8 cellular contexts compared by ENCODE assay signal in genomic region chr7:73005693-73006447, GRCh38. TPM values are rescaled to one million over a fixed set of nuclear protein-coding genes. Genes with fewer than 3 reads are reported as not detected.
DNase-seq lines count a peak whose midpoint lies in the region; TF ChIP-seq lines count a peak whose summit lies in the region.
"Not testable (repeated sequence)": the region's sequence is repeated elsewhere in the genome, so short reads cannot be mapped to it uniquely, and the experiment has no call there.

No MANE protein-coding gene starts in this region.

- not testable (repeated sequence) for H3K27me3 ChIP-seq in iPS-15b (ENCODE audit: control insufficient read depth, insufficient read depth, low read length)

- H3K36me3 ChIP-seq in iPS-15b (ENCODE audit: control insufficient read depth, insufficient read depth, low read length), result not testable (repeated sequence)

- H3K4me3 ChIP-seq in GM12865 (ENCODE audit: low read depth, low read length) (peak overlapping the region; percentile 60), cardiac fibroblast (replicated peaks in 1 of 2; ENCODE audit: low read depth in 2 of 2, low read length in 2 of 2) (peak overlapping the region; percentile 62 to 63), iPS-15b (ENCODE audit: low read depth, low read length) (peak overlapping the region; percentile 49)

- not testable (repeated sequence) for H3K9ac ChIP-seq in iPS-15b (ENCODE audit: low read depth, low read length)

- not testable (repeated sequence) for H3K9me3 ChIP-seq in iPS-15b (ENCODE audit: control insufficient read depth, insufficient read depth, low read length)

- TF ChIP-seq CTCF in GM12865 (IDR thresholded peaks at IDR 0.05; ENCODE audit: insufficient read depth, low read depth, low read length, missing control alignments); cardiac fibroblast (IDR thresholded peaks at IDR 0.05; ENCODE audit: low read depth, low read length): not testable (repeated sequence)

- in situ Hi-C loops in KBM-7 (cut with MboI; ENCODE audit: low pct_unique_long_range_greater_than_20kb, low sequenced_read_pairs), result not testable (repeated sequence)

- DNase-seq in GM12865 (ENCODE audit: low read depth) (peak; percentile 93), HCEC 1CT (peak; percentile 65), KBM-7 (peak; percentile 98), cardiac fibroblast (ENCODE audit: low read depth in 2 of 2) (peak; percentile 85 to 89), pulmonary artery endothelial cell (ENCODE audit: low read depth, low spot score) (peak; percentile 44)
- peak; percentile 79 for DNase-seq in activated CD4-positive, alpha-beta T cell treated with anti-CD3 and anti-CD28 coated beads, Interleukin-2, amount 50 U/mL, for 1 hour
- DNase-seq in substantia nigra (lab: John Stamatoyannopoulos, UW), result not testable (repeated sequence)

- peak overlapping the region; percentile 45 for H3K27ac ChIP-seq in substantia nigra (ENCODE audit: low read depth, low read length, poor library complexity, severe bottlenecking)

- not testable (repeated sequence) for H3K4me1 ChIP-seq in iPS-15b (ENCODE audit: control insufficient read depth, insufficient read depth, low read length)

RNA-seq across cellular contexts. Expression of gene SPDYE8, which starts 23.7 kb away (rescaled TPM):
- total RNA-seq in pulmonary artery endothelial cell, result not detected in 2 replicates

RNA-seq across cellular contexts. Expression of gene TRIM74, which starts 36.6 kb away (rescaled TPM):
- total RNA-seq in pulmonary artery endothelial cell, result not detected in 2 replicates

RNA-seq across cellular contexts. Expression of gene SPDYE11, which starts 51.8 kb away (rescaled TPM):
- not detected in 2 replicates for total RNA-seq in pulmonary artery endothelial cell
